In the genomic region with DNA sequence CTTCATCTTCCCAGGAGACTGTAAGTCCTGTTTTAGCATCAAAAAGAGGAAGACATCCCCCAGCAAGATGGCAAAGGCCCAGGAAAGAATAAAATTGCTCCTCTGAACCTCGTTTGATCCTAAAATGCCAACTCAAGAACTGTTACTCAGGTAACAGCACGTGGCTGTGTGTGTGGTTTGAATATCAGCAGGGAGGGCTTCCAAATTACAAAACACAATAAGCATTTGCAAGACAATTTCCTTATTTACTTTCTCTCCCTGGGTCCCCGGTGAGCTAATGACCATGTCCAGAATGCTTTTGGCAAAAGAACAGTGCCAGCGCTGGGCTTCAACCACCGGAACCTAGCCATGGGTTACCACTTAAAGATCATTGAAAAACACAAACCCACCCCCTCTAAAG, we compare ENCODE assay signal across 31 cellular contexts.
DNase-seq lines count a peak whose midpoint lies in the region; ATAC-seq, FAIRE-seq and TF ChIP-seq lines count a peak whose summit lies in the region.
"Had no signal": no experiment of that assay in that cellular context is flagged by ENCODE, and none has a peak within 500 bp of the region (broad histone marks: within the 10 kb centered on the region; RNA-seq: fewer than 3 reads in every experiment).

No MANE protein-coding gene starts in this region.

- TF ChIP-seq POLR2A in H1 (IDR thresholded peaks at IDR 0.05; ENCODE audit: control extremely low read depth in 1 of 2, low read depth in 2 of 2, low read length in 2 of 2) = no peak

- H3K56ac ChIP-seq in H1 (replicated peaks; ENCODE audit: insufficient read length, low read depth, low read length) = no peak overlapping the region

- no peak overlapping the region for H2BK12ac ChIP-seq in H1 (ENCODE audit: low read depth, low read length)
- H2BK12ac ChIP-seq in neuronal stem cell (ENCODE audit: low read length) = no peak overlapping the region

- WGBS in mammary epithelial cell (ENCODE audit: low coverage, missing lambda C conversion rate) = 21% methylated on average over 5 of the region's 5 CpGs
- 32% methylated on average over 5 of the region's 5 CpGs; no CpG with 5 or more reads in 1 of the 2 experiments for WGBS in H1 (ENCODE audit: extremely low coverage in 1 of 2, insufficient coverage in 1 of 2, insufficient read length in 1 of 2, insufficient replicate concordance in 2 of 2, low coverage in 1 of 2, low lambda C conversion rate in 2 of 2, missing lambda C conversion rate in 1 of 2), 2 experiments
- no CpG with 5 or more reads among the region's 5 CpGs for WGBS in neuronal stem cell (ENCODE audit: extremely low coverage in 2 of 2, insufficient read length in 2 of 2, insufficient replicate concordance in 1 of 2), 2 donors

- H3K27me3 ChIP-seq in mammary epithelial cell (ENCODE audit: insufficient read depth, low read length) (no peaks in the 10 kb centered on the region), H1 (replicated peaks in 1 of 4; ENCODE audit: control insufficient read depth in 3 of 4, extremely low read depth in 1 of 4, insufficient read depth in 3 of 4, low read length in 3 of 4) (peaks cover 0 to 4% (median 3%) of the 10 kb centered on the region in 4 experiments; a peak in 5 of 7 replicates), neuronal stem cell (ENCODE audit: control insufficient read depth in 3 of 3, insufficient read depth in 3 of 3, low read depth in 1 of 3, low read length in 3 of 3) (no peaks in the 10 kb centered on the region)
- H3K27me3 ChIP-seq: gastroesophageal sphincter, Peyer's patch, transverse colon had no signal

- H3K9me3 ChIP-seq in mammary epithelial cell (replicated peaks; ENCODE audit: insufficient read depth, low read length) (no peaks in the 10 kb centered on the region), H1 (ENCODE audit: insufficient read depth in 2 of 2, low read depth in 1 of 2, low read length in 1 of 2) (peaks cover 6 to 10% of the 10 kb centered on the region in 2 experiments; a peak in 2 of 4 replicates), neuronal stem cell (replicated peaks in 1 of 2; ENCODE audit: control insufficient read depth in 2 of 2, insufficient read depth in 1 of 2, low read depth in 1 of 2, low read length in 2 of 2) (no peaks in the 10 kb centered on the region)
- H3K9me3 ChIP-seq: lower lobe of right lung, mucosa of descending colon, Peyer's patch, transverse colon had no signal

- H3K4me1 Mint-ChIP-seq in MCF 10A (ENCODE audit: insufficient read depth, unreplicated experiment) (no peaks in the 10 kb centered on the region), immature natural killer cell (no peaks in the 10 kb centered on the region)
- H3K4me1 Mint-ChIP-seq: activated B cell treated with CpG ODN at 0.5 μM for 24 hours; activated naive CD4-positive, alpha-beta T cell treated with anti-CD3 and anti-CD28 coated beads, Interleukin-2, amount 50 U/mL, for 24 hours had no signal

- H3K36me3 ChIP-seq in mammary epithelial cell (ENCODE audit: insufficient read depth, low read length) = no peaks in the 10 kb centered on the region
- 0 out of 8 replicates have a peak, but pooled peaks cover 0 to 4% (median 0%) of the 10 kb centered on the region in 4 experiments for H3K36me3 ChIP-seq in H1 (ENCODE audit: control insufficient read depth in 2 of 4, insufficient read depth in 4 of 4, low read length in 3 of 4)
- no peaks in the 10 kb centered on the region for H3K36me3 ChIP-seq in neuronal stem cell (replicated peaks in 1 of 2; ENCODE audit: control insufficient read depth in 2 of 2, insufficient read depth in 2 of 2, low read length in 2 of 2)
- H3K36me3 ChIP-seq: gastroesophageal sphincter, lower lobe of right lung, Peyer's patch, transverse colon had no signal

- no peak for TF ChIP-seq RAD21 in H1 (IDR thresholded peaks at IDR 0.05 in 1 of 2, conservative IDR thresholded peaks at IDR 0.05 in 1 of 2; ENCODE audit: low read depth in 2 of 2, low read length in 2 of 2)

- DNase-seq in mammary epithelial cell (no peak), MCF 10A (ENCODE audit: unreplicated experiment) (no peak), NCI-H69 (lab: John Stamatoyannopoulos, UW) (peak; percentile 89), H1 (ENCODE audit: low read depth in 1 of 2, low spot score in 2 of 2) (no peak), NCI-H2196 (lab: John Stamatoyannopoulos, UW; ENCODE audit: unreplicated experiment) (no peak), neuronal stem cell (ENCODE audit: low spot score) (no peak), immature natural killer cell (no peak)
- DNase-seq: activated B cell treated with CpG ODN at 0.5 μM for 24 hours; activated CD4-positive, alpha-beta T cell treated with anti-CD3 and anti-CD28 coated beads, Interleukin-2, amount 50 U/mL, for 4 hours; activated CD8-positive, alpha-beta memory T cell treated with anti-CD3 and anti-CD28 coated beads, Interleukin-2, amount 50 U/mL, for 4 hours; AML-193; caudate nucleus; H9; Kasumi-1; lower lobe of right lung; mucosa of descending colon; NCI-H1105; NCI-H2171; NK-92 treated with Interleukin-12 subunit alpha and Interleukin-12 subunit beta, amount 100 ng/mL, for 24 hours; Peyer's patch; posterior cingulate gyrus; SIG-M5; SW 1271; transverse colon had no signal

- H3K79me1 ChIP-seq in H1 (ENCODE audit: low read depth, low read length) (no peaks in the 10 kb centered on the region), neuronal stem cell (ENCODE audit: low read depth, low read length) (no peaks in the 10 kb centered on the region)

- H3K9ac ChIP-seq in mammary epithelial cell (ENCODE audit: insufficient read depth, low read length) (no peak overlapping the region), H1 (replicated peaks in 1 of 4; ENCODE audit: extremely low read depth in 1 of 4, low read depth in 3 of 4, low read length in 3 of 4) (no peak overlapping the region), neuronal stem cell (ENCODE audit: low read depth, low read length, poor library complexity) (no peak overlapping the region)

- H2AFZ ChIP-seq in mammary epithelial cell (ENCODE audit: low read depth, low read length) = peak overlapping the region; percentile 59
- H2AFZ ChIP-seq in H1 (ENCODE audit: low read length) = no peak overlapping the region
- no peak overlapping the region for H2AFZ ChIP-seq in neuronal stem cell (ENCODE audit: low read length)

- H3K14ac ChIP-seq in H1 (ENCODE audit: insufficient read length) = no peak overlapping the region
- H3K14ac ChIP-seq in neuronal stem cell (ENCODE audit: low read length) = no peak overlapping the region

- H3K4me1 ChIP-seq in mammary epithelial cell (ENCODE audit: insufficient read depth, low read length) = no peaks in the 10 kb centered on the region
- peaks cover 2 to 14% (median 6%) of the 10 kb centered on the region in 4 experiments; a peak in 6 of 7 replicates for H3K4me1 ChIP-seq in H1 (replicated peaks in 1 of 4; ENCODE audit: control insufficient read depth in 3 of 4, insufficient read depth in 4 of 4, low read length in 3 of 4)
- H3K4me1 ChIP-seq in neuronal stem cell (ENCODE audit: control insufficient read depth in 2 of 2, insufficient read depth in 1 of 2, low read depth in 1 of 2, low read length in 2 of 2) = peaks cover 0 to 8% of the 10 kb centered on the region in 2 donors
- H3K4me1 ChIP-seq: gastroesophageal sphincter, lower lobe of right lung, Peyer's patch, transverse colon had no signal

- H3K23me2 ChIP-seq in H1 (ENCODE audit: low read depth, low read length) = no peaks in the 10 kb centered on the region

- in situ Hi-C loops in mammary epithelial cell (cut with MboI; ENCODE audit: low sequenced_read_pairs in 2 of 2) = no loop called here

- TF ChIP-seq CTCF in mammary epithelial cell (conservative IDR thresholded peaks at IDR 0.05 in 1 of 2, IDR thresholded peaks at IDR 0.05 in 1 of 2; ENCODE audit: extremely low read depth in 1 of 2, insufficient read depth in 1 of 2, low read depth in 1 of 2, low read length in 2 of 2) (no peak), MCF 10A (IDR thresholded peaks at IDR 0.05; ENCODE audit: unreplicated experiment) (no peak), H1 (IDR thresholded peaks at IDR 0.05; ENCODE audit: control extremely low read depth in 1 of 3, insufficient read depth in 1 of 3, low read depth in 1 of 3, low read length in 3 of 3) (no peak)

- H4K20me1 ChIP-seq in mammary epithelial cell (ENCODE audit: insufficient read depth, low read length) (no peaks in the 10 kb centered on the region), H1 (replicated peaks in 1 of 2; ENCODE audit: control insufficient read depth in 1 of 2, insufficient read depth in 2 of 2, low read length in 2 of 2) (no peaks in the 10 kb centered on the region)

- H2AK5ac ChIP-seq in H1 (ENCODE audit: low read depth, low read length) = no peak overlapping the region
- H2AK5ac ChIP-seq in neuronal stem cell (ENCODE audit: low read depth, low read length) = no peak overlapping the region

- H3K9me3 Mint-ChIP-seq in MCF 10A (ENCODE audit: unreplicated experiment) (peaks cover 12% of the 10 kb centered on the region), immature natural killer cell (peaks cover 0 to 6% (median 0%) of the 10 kb centered on the region in 6 donors)
- H3K9me3 Mint-ChIP-seq: activated B cell treated with CpG ODN at 0.5 μM for 24 hours; dendritic cell treated with granulocyte-macrophage colony-stimulating factor and Interleukin-4, amounts not matched to agents 40 ng/mL and 50 ng/mL, for 4 days; neural crest cell; stimulated activated naive CD8-positive, alpha-beta T cell treated with anti-CD3 and anti-CD28 coated beads, Interleukin-15, Interleukin-2, amounts not matched to agents 100 ng/mL and 50 ng/mL, for 24 hours had no signal

- H3K23ac ChIP-seq in H1 (ENCODE audit: insufficient read length) (no peak overlapping the region), neuronal stem cell (ENCODE audit: low read depth, low read length, poor library complexity) (no peak overlapping the region)

- dilution Hi-C loops in mammary epithelial cell (cut with HindIII; ENCODE audit: low sequenced_read_pairs) = no loop called here

- H3K18ac ChIP-seq in H1 (ENCODE audit: extremely low read depth, low read length) (no peak overlapping the region), neuronal stem cell (ENCODE audit: low read length) (no peak overlapping the region)

- H3K36me3 Mint-ChIP-seq in MCF 10A (ENCODE audit: insufficient read depth, unreplicated experiment) (peaks cover 4% of the 10 kb centered on the region), immature natural killer cell (no peaks in the 10 kb centered on the region)
- H3K36me3 Mint-ChIP-seq: activated naive CD4-positive, alpha-beta T cell treated with anti-CD3 and anti-CD28 coated beads, Interleukin-2, amount 50 U/mL, for 24 hours had no signal

- no peak for ATAC-seq in GM19455 (IDR thresholded peaks at IDR 0.05; ENCODE audit: unreplicated experiment)
- ATAC-seq: gastroesophageal sphincter, lower lobe of right lung, mucosa of descending colon had no signal

- FAIRE-seq in H1 (lab: Jason Lieb, UNC) = peak; percentile 19
- FAIRE-seq: GM12891 had no signal

- H4K8ac ChIP-seq in H1 (ENCODE audit: extremely low read depth, insufficient read depth, low read length) (no peak overlapping the region), neuronal stem cell (ENCODE audit: low read depth, low read length) (no peak overlapping the region)

- no peak overlapping the region for H4K5ac ChIP-seq in H1 (ENCODE audit: insufficient read length, low read depth, low read length)

- H3K27ac Mint-ChIP-seq in MCF 10A (ENCODE audit: low read depth, unreplicated experiment) = no peak overlapping the region
- H3K27ac Mint-ChIP-seq in immature natural killer cell = no peak overlapping the region
- H3K27ac Mint-ChIP-seq: activated B cell treated with CpG ODN at 0.5 μM for 24 hours; activated naive CD4-positive, alpha-beta T cell treated with anti-CD3 and anti-CD28 coated beads, Interleukin-2, amount 50 U/mL, for 24 hours; dendritic cell treated with granulocyte-macrophage colony-stimulating factor and Interleukin-4, amounts not matched to agents 40 ng/mL and 50 ng/mL, for 4 days; H9; stimulated activated naive CD8-positive, alpha-beta T cell treated with anti-CD3 and anti-CD28 coated beads, Interleukin-15, Interleukin-2, amounts not matched to agents 100 ng/mL and 50 ng/mL, for 24 hours had no signal

- POLR2A ChIA-PET in MCF 10A (lab: Yijun Ruan, JAX) (no interaction called here), H1 (lab: Charles Lee; ENCODE audit: partially characterized antibody) (interaction anchor here (1.5 kb wide), 1 partner anchor 31 kb away, joined by 3 read pairs; no protein-coding TSS in a partner anchor)

- H4K91ac ChIP-seq in H1 (replicated peaks; ENCODE audit: insufficient read length, low read length) (no peak overlapping the region), neuronal stem cell (ENCODE audit: low read depth, low read length, poor library complexity) (no peak overlapping the region)

- H3K27ac ChIP-seq in mammary epithelial cell (ENCODE audit: insufficient read depth, low read depth, low read length) (no peak overlapping the region), H1 (ENCODE audit: low read depth, low read length) (no peak overlapping the region), neuronal stem cell (replicated peaks; ENCODE audit: low read length) (no peak overlapping the region)
- H3K27ac ChIP-seq: gastroesophageal sphincter, lower lobe of right lung, Peyer's patch, transverse colon had no signal

- H2BK5ac ChIP-seq in H1 (ENCODE audit: low read depth, low read length) = no peak overlapping the region
- H2BK5ac ChIP-seq in neuronal stem cell (ENCODE audit: low read length) = no peak overlapping the region

- H3K4me2 ChIP-seq in mammary epithelial cell (ENCODE audit: insufficient read depth, low read depth, low read length) (no peak overlapping the region), H1 (ENCODE audit: insufficient read depth in 1 of 2, low read depth in 2 of 2, low read length in 2 of 2) (no peak overlapping the region), neuronal stem cell (ENCODE audit: insufficient read depth, low read length, poor library complexity, severe bottlenecking) (no peak overlapping the region)

- H3K4me3 ChIP-seq in mammary epithelial cell (replicated peaks in 1 of 3; ENCODE audit: insufficient read depth in 1 of 3, low read depth in 2 of 3, low read length in 3 of 3) = no peak overlapping the region
- H3K4me3 ChIP-seq in H1 (ENCODE audit: extremely low read depth in 1 of 4, insufficient read depth in 2 of 4, low read depth in 3 of 4, low read length in 4 of 4) = no peak overlapping the region
- H3K4me3 ChIP-seq in neuronal stem cell (ENCODE audit: low read length in 2 of 2) = no peak overlapping the region
- H3K4me3 ChIP-seq: gastroesophageal sphincter, lower lobe of right lung, mucosa of descending colon, Peyer's patch, transverse colon had no signal

- no peak overlapping the region for H2BK15ac ChIP-seq in H1 (ENCODE audit: low read length)
- no peak overlapping the region for H2BK15ac ChIP-seq in neuronal stem cell (ENCODE audit: low read length)

- TF ChIP-seq EP300 in H1 (IDR thresholded peaks at IDR 0.05; ENCODE audit: borderline replicate concordance in 1 of 2, low read depth in 2 of 2, low read length in 2 of 2) = no peak

- CTCF ChIA-PET in mammary epithelial cell (lab: Charles Lee; ENCODE audit: low non-redundant PET) (no interaction called here), MCF 10A (lab: Yijun Ruan, JAX) (interaction anchor here (0.7 kb wide), 1 partner anchor 53 kb away, joined by 3 read pairs; no protein-coding TSS in a partner anchor), H1 (lab: Charles Lee; ENCODE audit: partially characterized antibody) (interaction anchor here (0.8 to 1.3 kb wide), 2 partner anchors 23 to 132 kb away, joined by 3 read pairs; no protein-coding TSS in a partner anchor)

- H3K79me2 ChIP-seq in mammary epithelial cell (ENCODE audit: insufficient read depth, low read length) (no peaks in the 10 kb centered on the region), H1 (ENCODE audit: control insufficient read depth in 1 of 2, insufficient read depth in 2 of 2, low read length in 2 of 2) (no peaks in the 10 kb centered on the region)

- BruUV-seq in mammary epithelial cell (replicated peaks; lab: Mats Ljungman, UMichigan) (no TSS peak), MCF 10A (replicated peaks; lab: Mats Ljungman, UMichigan) (no TSS peak)

- H3K4me3 Mint-ChIP-seq in MCF 10A (ENCODE audit: unreplicated experiment) (no peak overlapping the region), immature natural killer cell (no peak overlapping the region)
- H3K4me3 Mint-ChIP-seq: activated B cell treated with CpG ODN at 0.5 μM for 24 hours; activated naive CD4-positive, alpha-beta T cell treated with anti-CD3 and anti-CD28 coated beads, Interleukin-2, amount 50 U/mL, for 24 hours; dendritic cell treated with granulocyte-macrophage colony-stimulating factor and Interleukin-4, amounts not matched to agents 40 ng/mL and 50 ng/mL, for 4 days; H9; neural crest cell; stimulated activated naive CD8-positive, alpha-beta T cell treated with anti-CD3 and anti-CD28 coated beads, Interleukin-15, Interleukin-2, amounts not matched to agents 100 ng/mL and 50 ng/mL, for 24 hours had no signal

- H3K4ac ChIP-seq in H1 (replicated peaks; ENCODE audit: insufficient read length, low read depth, low read length) (no peak overlapping the region), neuronal stem cell (ENCODE audit: low read length) (no peak overlapping the region)

- no peak overlapping the region for H2BK120ac ChIP-seq in H1 (replicated peaks; ENCODE audit: low read depth, low read length)
- no peak overlapping the region for H2BK120ac ChIP-seq in neuronal stem cell (ENCODE audit: low read depth, low read length)

- intact Hi-C loops in mammary epithelial cell (cut with micrococcal nuclease) = no loop called here
- intact Hi-C loops in MCF 10A (cut with micrococcal nuclease) = no loop called here

- no peak overlapping the region for H2BK20ac ChIP-seq in H1 (ENCODE audit: low read length)

- H3K27me3 Mint-ChIP-seq in MCF 10A (ENCODE audit: insufficient read depth, unreplicated experiment) (no peaks in the 10 kb centered on the region), immature natural killer cell (ENCODE audit: low read depth in 3 of 3) (peaks cover 0 to 8% (median 2%) of the 10 kb centered on the region in 3 donors)
- H3K27me3 Mint-ChIP-seq: dendritic cell treated with granulocyte-macrophage colony-stimulating factor and Interleukin-4, amounts not matched to agents 40 ng/mL and 50 ng/mL, for 4 days had no signal
